ENCODE assay signal across 12 cellular contexts in the genomic region with DNA sequence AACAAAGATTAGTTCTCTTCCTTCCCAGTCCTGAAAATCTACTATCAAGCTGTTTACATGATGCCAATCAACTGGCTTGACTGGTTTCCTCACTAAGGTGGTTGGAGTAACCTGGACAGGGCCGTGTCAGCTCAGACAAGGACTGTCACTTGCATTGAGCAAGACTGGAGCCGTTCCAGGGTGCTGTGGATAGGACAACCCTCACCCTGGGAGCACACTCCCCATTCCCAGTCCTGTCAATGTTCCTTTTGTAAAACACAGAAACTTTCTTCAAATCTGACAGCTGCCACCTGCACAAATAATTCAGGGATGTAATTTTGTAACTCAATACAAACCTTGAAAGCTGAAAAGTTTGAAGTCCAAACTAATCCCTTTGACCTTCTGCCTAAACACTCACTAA. TPM values are rescaled to one million over a fixed set of nuclear protein-coding genes. Genes with fewer than 3 reads are reported as not detected.
DNase-seq lines count a peak whose midpoint lies in the region; ATAC-seq and TF ChIP-seq lines count a peak whose summit lies in the region.
"Had no signal": no experiment of that assay in that cellular context is flagged by ENCODE, and none has a peak within 500 bp of the region (broad histone marks: within the 10 kb centered on the region; RNA-seq: fewer than 3 reads in every experiment).

No MANE protein-coding gene starts in this region.

- ATAC-seq in heart left ventricle, result peak; percentile 54 to 69 (median 64)
- ATAC-seq in HG02759 (IDR thresholded peaks at IDR 0.05; ENCODE audit: unreplicated experiment), result no peak

- peak overlapping the region; percentile 4 to 34 (median 8) for H3K27ac Mint-ChIP-seq in nephron
- H3K27ac Mint-ChIP-seq: activated naive CD8-positive, alpha-beta T cell had no signal

- 13 to 23% (median 19%) methylated on average over 1 to 2 of the region's 2 CpGs for WGBS in heart left ventricle, 4 donors

- H3K4me3 Mint-ChIP-seq in nephron, result no peak overlapping the region
- H3K4me3 Mint-ChIP-seq: activated naive CD8-positive, alpha-beta T cell had no signal

- H3K27ac ChIP-seq in C4-2B (peak overlapping the region; percentile 62), heart left ventricle (peak overlapping the region; percentile 35 to 78 (median 66))
- H3K27ac ChIP-seq: hepatocyte had no signal

- H3K36me3 Mint-ChIP-seq in nephron (ENCODE audit: low read depth), result peaks cover 20% of the 10 kb centered on the region
- H3K36me3 Mint-ChIP-seq: activated naive CD8-positive, alpha-beta T cell had no signal

- TF ChIP-seq CTCF in C4-2B (conservative IDR thresholded peaks at IDR 0.05) (no peak), heart left ventricle (IDR thresholded peaks at IDR 0.05) (no peak), nephron (IDR thresholded peaks at IDR 0.05; ENCODE audit: unreplicated experiment in 3 of 3) (no peak)

- no peaks in the 10 kb centered on the region for H3K9me3 ChIP-seq in heart left ventricle

- peaks cover 33 to 99% (median 88%) of the 10 kb centered on the region in 12 donors for H3K4me1 ChIP-seq in heart left ventricle

- H3K27me3 Mint-ChIP-seq in nephron (ENCODE audit: low read depth), result no peaks in the 10 kb centered on the region
- H3K27me3 Mint-ChIP-seq: activated naive CD8-positive, alpha-beta T cell had no signal

- no peaks in the 10 kb centered on the region for H3K9me3 Mint-ChIP-seq in nephron

- no peaks in the 10 kb centered on the region for H3K27me3 ChIP-seq in heart left ventricle
- H3K27me3 ChIP-seq: hepatocyte had no signal

- H3K4me3 ChIP-seq in heart left ventricle, result no peak overlapping the region
- H3K4me3 ChIP-seq: hepatocyte had no signal

- intact Hi-C loops in heart left ventricle (cut with DNase I), result no loop called here

- H3K4me1 Mint-ChIP-seq in nephron, result peaks cover 81% of the 10 kb centered on the region

- no peaks in the 10 kb centered on the region for H3K36me3 ChIP-seq in heart left ventricle

- peak; percentile 85 for DNase-seq in NCI-H2029 treated with DMSO at 0.1 percent for 48 hours (lab: John Stamatoyannopoulos, UW)
- peak in 3 of 5 donors; percentile 40 to 83 (median 82) for DNase-seq in heart left ventricle
- no peak for DNase-seq in activated T-cell treated with anti-CD3 and anti-CD28 coated beads, Interleukin-2, amount 50 U/mL, for 48 hours
- no peak for DNase-seq in medulla oblongata (ENCODE audit: extremely low spot score)
- no peak for DNase-seq in HCEC 1CT
- DNase-seq: activated CD4-positive, CD25-positive, alpha-beta regulatory T cell; NCI-H2227 treated with DMSO at 0.1 percent for 48 hours had no signal

- no peak for TF ChIP-seq POLR2A in heart left ventricle (IDR thresholded peaks at IDR 0.05)

RNA-seq across cellular contexts. Expression of gene PLPP3, which starts 31.4 kb away (rescaled TPM):
- 100 to 1,000 TPM in 4 of 9 donors, 10 to 100 TPM in 5; 75.8 to 221 (median 97.8) TPM for total RNA-seq in heart left ventricle
- 10 to 100 TPM; 17.1 to 89.6 TPM for polyA plus RNA-seq in heart left ventricle

Comparison
In these comparisons a context has a peak if more than half of its experiments do, and no peak if none do; other contexts are left out.
1. DNase-seq: peak in NCI-H2029 treated with DMSO at 0.1 percent for 48 hours (single experiment) and heart left ventricle (3 of 5); none in activated T-cell treated with anti-CD3 and anti-CD28 coated beads, Interleukin-2, amount 50 U/mL, for 48 hours (0 of 2), medulla oblongata (single experiment) and HCEC 1CT (single experiment).